10 cellular contexts compared by ENCODE assay signal in the genomic region with DNA sequence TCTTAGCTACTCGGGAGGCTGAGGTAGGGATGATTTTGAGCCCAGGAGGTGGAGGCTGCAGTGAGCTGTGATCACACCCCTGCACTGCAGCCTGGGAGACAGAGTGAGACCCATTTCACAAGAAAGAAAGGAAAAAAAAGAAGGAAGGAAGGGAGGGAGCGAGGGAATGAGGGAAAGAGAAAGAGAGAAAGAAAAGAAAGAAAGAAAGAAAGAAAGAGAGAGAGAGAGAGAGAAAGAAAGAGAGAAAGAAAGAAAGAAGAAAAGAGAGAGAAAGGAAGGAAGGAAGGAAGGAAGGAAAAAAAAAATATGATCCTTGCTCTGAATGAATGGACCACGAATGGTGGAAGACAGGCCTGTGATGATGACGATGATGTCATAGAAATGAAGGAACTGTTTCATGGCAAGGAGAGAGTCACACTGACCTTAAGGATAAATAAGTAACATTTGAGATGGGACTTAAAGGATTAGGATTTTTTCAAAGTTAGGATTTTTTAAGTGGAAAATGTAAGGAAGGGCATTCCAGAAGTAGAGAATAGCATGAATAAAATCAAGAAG.
"Had no signal": no experiment of that assay in that cellular context is flagged by ENCODE, and none has a peak within 500 bp of the region (broad histone marks: within the 10 kb centered on the region; RNA-seq: fewer than 3 reads in every experiment).

No MANE protein-coding gene starts in this region.

- ATAC-seq: activated CD8-positive, alpha-beta T cell treated with anti-CD3 and anti-CD28 coated beads, Interleukin-2, amount 10 ng/mL, durations not matched to agents 7 days and 5 days; foreskin keratinocyte had no signal

- H3K27me3 ChIP-seq: cardiac muscle cell, foreskin keratinocyte had no signal

- H3K27ac Mint-ChIP-seq: activated CD8-positive, alpha-beta T cell treated with anti-CD3 and anti-CD28 coated beads, Interleukin-2, amount 10 ng/mL, durations not matched to agents 7 days and 5 days had no signal

- H3K4me3 ChIP-seq: cardiac muscle cell, skin epidermis had no signal

- H3K27ac ChIP-seq: cardiac muscle cell, foreskin keratinocyte, parathyroid adenoma, skin epidermis had no signal

- DNase-seq: activated CD8-positive, alpha-beta memory T cell treated with anti-CD3 and anti-CD28 coated beads, Interleukin-2, amount 50 U/mL, for 48 hours; activated CD8-positive, alpha-beta T cell treated with anti-CD3 and anti-CD28 coated beads, Interleukin-2, amount 10 ng/mL, durations not matched to agents 7 days and 5 days; foreskin keratinocyte; retina; SHP77 treated with DMSO at 0.1 percent for 48 hours; substantia nigra; trophoblast cell had no signal

- H3K4me3 Mint-ChIP-seq: activated CD8-positive, alpha-beta T cell treated with anti-CD3 and anti-CD28 coated beads, Interleukin-2, amount 10 ng/mL, durations not matched to agents 7 days and 5 days had no signal

- H3K36me3 ChIP-seq: cardiac muscle cell had no signal
